8 cellular contexts compared by ENCODE assay signal in the genomic region with DNA sequence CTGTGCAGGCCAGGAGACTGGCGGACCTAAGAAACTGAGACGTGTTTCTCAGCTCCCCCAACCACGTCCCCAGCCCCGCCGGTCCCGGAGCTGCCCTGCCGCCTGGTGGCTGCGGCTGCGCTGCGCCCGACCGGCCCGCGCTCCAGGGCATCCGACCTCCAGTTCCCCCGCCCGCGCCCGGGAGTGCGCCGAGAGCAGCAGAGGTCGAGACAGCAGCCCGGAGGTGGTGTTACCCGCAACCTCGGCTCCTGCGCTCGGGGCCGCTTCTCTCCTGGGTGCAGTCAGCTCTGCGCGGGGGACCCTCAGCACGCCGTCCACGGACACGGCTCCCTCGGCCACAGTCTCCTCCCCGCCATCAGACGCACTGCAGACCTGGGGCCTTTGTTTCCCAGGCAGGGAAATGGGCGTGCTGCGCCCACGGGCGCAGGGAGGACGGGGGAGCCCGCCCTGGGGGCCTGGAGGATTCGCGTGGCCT. TPM values are rescaled to one million over a fixed set of nuclear protein-coding genes. Genes with fewer than 3 reads are reported as not detected.
DNase-seq lines count a peak whose midpoint lies in the region; ATAC-seq, FAIRE-seq and TF ChIP-seq lines count a peak whose summit lies in the region.

No MANE protein-coding gene starts in this region.

- TF ChIP-seq EP300 in A549 (IDR thresholded peaks at IDR 0.05), result no peak

- TF ChIP-seq POLR2A in A549 (IDR thresholded peaks at IDR 0.05; ENCODE audit: low read length), result peak; percentile 40

- WGBS in A549 (ENCODE audit: missing lambda C conversion rate), result under 1% methylated on average over 17 of the region's 45 CpGs

- peaks cover 17% of the 10 kb centered on the region for H3K27me3 Mint-ChIP-seq in memory B cell

- ATAC-seq in A549 (peak; percentile 20 to 47), GM18498 (IDR thresholded peaks at IDR 0.05; ENCODE audit: unreplicated experiment) (peak; percentile 73), HG02973 (IDR thresholded peaks at IDR 0.05; ENCODE audit: unreplicated experiment) (peak; percentile 60), memory B cell (ENCODE audit: low read depth) (peak; percentile 84)

- H3K4me1 Mint-ChIP-seq in memory B cell, result peaks cover 19% of the 10 kb centered on the region

- H3K4me3 Mint-ChIP-seq in memory B cell, result peak overlapping the region; percentile 82

- peaks cover 52% of the 10 kb centered on the region for H3K4me1 ChIP-seq in A549

- no peaks in the 10 kb centered on the region for H3K36me3 Mint-ChIP-seq in memory B cell

- no peak for FAIRE-seq in A549 (lab: Jason Lieb, UNC)

- peak overlapping the region; percentile 72 for H3K27ac Mint-ChIP-seq in memory B cell

- CTCF ChIA-PET in A549 (lab: Yijun Ruan, JAX), result interaction anchor here (1.0 to 9.1 kb wide), 24 partner anchors 9 to 266 kb away, joined by 3 to 132 read pairs (median 5); a partner anchor contains a TSS

- peak; percentile 49 to 65; a peak in 4 of 5 replicates for TF ChIP-seq RAD21 in A549 (conservative IDR thresholded peaks at IDR 0.05 in 1 of 2, IDR thresholded peaks at IDR 0.05 in 1 of 2)

- H3K27ac ChIP-seq in A549, result peak overlapping the region; percentile 98 to 100
- peak overlapping the region in 17 of 59 donors; percentile 17 to 74 (median 52) for H3K27ac ChIP-seq in dorsolateral prefrontal cortex

- DNase-seq in A549 (ENCODE audit: low read depth in 1 of 2, low spot score in 1 of 2), result peak; percentile 63 to 85
- peak; percentile 78 for DNase-seq in NCI-H510A (lab: John Stamatoyannopoulos, UW)
- DNase-seq in activated CD4-positive, alpha-beta T cell treated with anti-CD3 and anti-CD28 coated beads, Interleukin-2, amount 50 U/mL, for 24 hours (ENCODE audit: low read depth in 1 of 2, low spot score in 1 of 2), result peak; percentile 69 to 78
- peak in 6 of 10 donors; percentile 41 to 76 (median 62) for DNase-seq in dorsolateral prefrontal cortex
- DNase-seq in memory B cell (ENCODE audit: low spot score in 2 of 2), result peak; percentile 80 to 89
- peak; percentile 85 to 87 for DNase-seq in stimulated activated CD8-positive, alpha-beta memory T cell treated with anti-CD3 and anti-CD28 coated beads, Interleukin-15, amount 100 ng/mL, for 48 hours (ENCODE audit: low read depth in 2 of 2)

- peaks cover 0 to 42% (median 0%) of the 10 kb centered on the region in 45 donors for H3K27me3 ChIP-seq in dorsolateral prefrontal cortex

- H3K4me3 ChIP-seq in A549 (peak overlapping the region; percentile 68), dorsolateral prefrontal cortex (peak overlapping the region in 58 of 59 donors; percentile 19 to 73 (median 58))

- H3K9me3 ChIP-seq in A549, result no peaks in the 10 kb centered on the region

- intact Hi-C loops in dorsolateral prefrontal cortex (cut with DNase I), result loop anchor here in 1 of 2 donors (2.0 to 5.0 kb wide), 2 partner anchors 110 to 265 kb away; no protein-coding TSS in a partner anchor

- H3K4me2 ChIP-seq in A549, result peak overlapping the region; percentile 98

- TF ChIP-seq CTCF in A549 (IDR thresholded peaks at IDR 0.05) (peak; percentile 54), dorsolateral prefrontal cortex (IDR thresholded peaks at IDR 0.05 in 54 of 56, conservative IDR thresholded peaks at IDR 0.05 in 2 of 56; ENCODE audit: low read depth in 1 of 56, partially characterized antibody in 56 of 56) (peak in 55 of 56 donors; percentile 16 to 76 (median 60))

- H3K9me3 Mint-ChIP-seq in memory B cell, result no peaks in the 10 kb centered on the region

- POLR2A ChIA-PET in A549 (lab: Yijun Ruan, JAX), result interaction anchor here (0.6 to 2.4 kb wide), 15 partner anchors 10 to 214 kb away, joined by 3 to 19 read pairs (median 4); a partner anchor contains a TSS

TF ChIP-seq in A549, 52 proteins besides CTCF, POLR2A, EP300 and RAD21 (continues in another document):
- TF ChIP-seq RNF2 (IDR thresholded peaks at IDR 0.05; ENCODE audit: borderline replicate concordance, low read depth) (peak; percentile 88; the same call in 1 of the 2 replicates), CHD2 (IDR thresholded peaks at IDR 0.05; ENCODE audit: low read length, partially characterized antibody) (no peak), JUNB (IDR thresholded peaks at IDR 0.05) (no peak), ZC3H11A (IDR thresholded peaks at IDR 0.05) (no peak), FOSL2 (IDR thresholded peaks at IDR 0.05) (no peak), FOSL2 (CRISPR knock-in tag; IDR thresholded peaks at IDR 0.05) (no peak), ZFP36 (IDR thresholded peaks at IDR 0.05; ENCODE audit: borderline replicate concordance, partially characterized antibody) (no peak), MAZ (IDR thresholded peaks at IDR 0.05; ENCODE audit: borderline replicate concordance, low read depth, low read length) (no peak), FOSB (CRISPR knock-in tag; IDR thresholded peaks at IDR 0.05) (peak; percentile 80; the same call in 1 of the 2 replicates), CEBPB (IDR thresholded peaks at IDR 0.05) (no peak), ZSCAN20 (CRISPR knock-in tag; IDR thresholded peaks at IDR 0.05) (no peak), CBX2 (IDR thresholded peaks at IDR 0.05; ENCODE audit: borderline replicate concordance, low read depth) (no peak), TFCP2L1 (CRISPR knock-in tag; IDR thresholded peaks at IDR 0.05) (peak; percentile 86; the same call in 1 of the 2 replicates), HDAC2 (IDR thresholded peaks at IDR 0.05) (peak; percentile 76), EHF (CRISPR knock-in tag; IDR thresholded peaks at IDR 0.05) (no peak), SREBF2 (IDR thresholded peaks at IDR 0.05) (no peak), HEYL (CRISPR knock-in tag; IDR thresholded peaks at IDR 0.05) (no peak), JUN (IDR thresholded peaks at IDR 0.05) (peak in 1 of 2 experiments; percentile 18; a peak in 2 of 5 replicates), SMC3 (IDR thresholded peaks at IDR 0.05) (peak; percentile 65), ESRRA (IDR thresholded peaks at IDR 0.05; ENCODE audit: borderline replicate concordance, low read length) (no peak), NPAS2 (CRISPR knock-in tag; IDR thresholded peaks at IDR 0.05; ENCODE audit: borderline replicate concordance) (no peak; the same call in 1 of the 2 replicates), POLR2AphosphoS2 (conservative IDR thresholded peaks at IDR 0.05; ENCODE audit: low read length) (no peak), RFX5 (IDR thresholded peaks at IDR 0.05) (no peak), HOXB13 (CRISPR knock-in tag; IDR thresholded peaks at IDR 0.05; ENCODE audit: low read depth) (no peak), KDM1A (IDR thresholded peaks at IDR 0.05; ENCODE audit: low read depth) (peak; percentile 93; the same call in 1 of the 2 replicates), EHMT2 (IDR thresholded peaks at IDR 0.05; ENCODE audit: low read depth) (no peak)
- TF ChIP-seq, protein P1, sequence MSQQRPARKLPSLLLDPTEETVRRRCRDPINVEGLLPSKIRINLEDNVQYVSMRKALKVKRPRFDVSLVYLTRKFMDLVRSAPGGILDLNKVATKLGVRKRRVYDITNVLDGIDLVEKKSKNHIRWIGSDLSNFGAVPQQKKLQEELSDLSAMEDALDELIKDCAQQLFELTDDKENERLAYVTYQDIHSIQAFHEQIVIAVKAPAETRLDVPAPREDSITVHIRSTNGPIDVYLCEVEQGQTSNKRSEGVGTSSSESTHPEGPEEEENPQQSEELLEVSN (IDR thresholded peaks at IDR 0.05; ENCODE audit: borderline replicate concordance, low read depth), result no peak
- TF ChIP-seq, protein P2, sequence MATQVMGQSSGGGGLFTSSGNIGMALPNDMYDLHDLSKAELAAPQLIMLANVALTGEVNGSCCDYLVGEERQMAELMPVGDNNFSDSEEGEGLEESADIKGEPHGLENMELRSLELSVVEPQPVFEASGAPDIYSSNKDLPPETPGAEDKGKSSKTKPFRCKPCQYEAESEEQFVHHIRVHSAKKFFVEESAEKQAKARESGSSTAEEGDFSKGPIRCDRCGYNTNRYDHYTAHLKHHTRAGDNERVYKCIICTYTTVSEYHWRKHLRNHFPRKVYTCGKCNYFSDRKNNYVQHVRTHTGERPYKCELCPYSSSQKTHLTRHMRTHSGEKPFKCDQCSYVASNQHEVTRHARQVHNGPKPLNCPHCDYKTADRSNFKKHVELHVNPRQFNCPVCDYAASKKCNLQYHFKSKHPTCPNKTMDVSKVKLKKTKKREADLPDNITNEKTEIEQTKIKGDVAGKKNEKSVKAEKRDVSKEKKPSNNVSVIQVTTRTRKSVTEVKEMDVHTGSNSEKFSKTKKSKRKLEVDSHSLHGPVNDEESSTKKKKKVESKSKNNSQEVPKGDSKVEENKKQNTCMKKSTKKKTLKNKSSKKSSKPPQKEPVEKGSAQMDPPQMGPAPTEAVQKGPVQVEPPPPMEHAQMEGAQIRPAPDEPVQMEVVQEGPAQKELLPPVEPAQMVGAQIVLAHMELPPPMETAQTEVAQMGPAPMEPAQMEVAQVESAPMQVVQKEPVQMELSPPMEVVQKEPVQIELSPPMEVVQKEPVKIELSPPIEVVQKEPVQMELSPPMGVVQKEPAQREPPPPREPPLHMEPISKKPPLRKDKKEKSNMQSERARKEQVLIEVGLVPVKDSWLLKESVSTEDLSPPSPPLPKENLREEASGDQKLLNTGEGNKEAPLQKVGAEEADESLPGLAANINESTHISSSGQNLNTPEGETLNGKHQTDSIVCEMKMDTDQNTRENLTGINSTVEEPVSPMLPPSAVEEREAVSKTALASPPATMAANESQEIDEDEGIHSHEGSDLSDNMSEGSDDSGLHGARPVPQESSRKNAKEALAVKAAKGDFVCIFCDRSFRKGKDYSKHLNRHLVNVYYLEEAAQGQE (IDR thresholded peaks at IDR 0.05), result no peak
- TF ChIP-seq, protein P3, sequence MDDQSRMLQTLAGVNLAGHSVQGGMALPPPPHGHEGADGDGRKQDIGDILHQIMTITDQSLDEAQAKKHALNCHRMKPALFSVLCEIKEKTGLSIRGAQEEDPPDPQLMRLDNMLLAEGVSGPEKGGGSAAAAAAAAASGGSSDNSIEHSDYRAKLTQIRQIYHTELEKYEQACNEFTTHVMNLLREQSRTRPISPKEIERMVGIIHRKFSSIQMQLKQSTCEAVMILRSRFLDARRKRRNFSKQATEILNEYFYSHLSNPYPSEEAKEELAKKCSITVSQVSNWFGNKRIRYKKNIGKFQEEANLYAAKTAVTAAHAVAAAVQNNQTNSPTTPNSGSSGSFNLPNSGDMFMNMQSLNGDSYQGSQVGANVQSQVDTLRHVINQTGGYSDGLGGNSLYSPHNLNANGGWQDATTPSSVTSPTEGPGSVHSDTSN (IDR thresholded peaks at IDR 0.05), result peak; percentile 73

RNA-seq across cellular contexts. Expression of a gene that starts 21.6 kb away (rescaled TPM):
- polyA plus RNA-seq in A549 (2011; rRNA removed) (0.19 and 0.49 TPM in 2 replicates), A549 (2017; fragmentation: RNase III; extraction: RNeasy Plus Mini Kit Qiagen cat#74134 plus additional on column Dnase treatment) (0.16 to 0.22 TPM (median 0.18 TPM) in 3 replicates)
- polyA plus RNA-seq in A549 (2012; cell fraction: cytosol; rRNA removed), result 0.12 and 0.39 TPM in 2 replicates
- 2.3 and 3.7 TPM in 2 replicates for polyA plus RNA-seq in A549 (2012; cell fraction: nucleus; rRNA removed)
- polyA minus RNA-seq in A549 (2011; rRNA and poly(A)+ RNA removed), result 0.62 and 0.73 TPM in 2 replicates
- total RNA-seq in dorsolateral prefrontal cortex, result 1 to 10 TPM in 96 of 120 experiments, under 1 TPM in 24; 0.48 to 3.9 (median 1.6) TPM

Comparison
In these comparisons a context has a peak if more than half of its experiments do, and no peak if none do; other contexts are left out.
1. ATAC-seq: peak in every context shown above with its lines; median percentile 84 in memory B cell; 73 in GM18498; 60 in HG02973; 34 in A549.